Comparison of ENCODE assay signal across 15 cellular contexts in genomic region chr17:59368218-59368857, GRCh38. TPM values are rescaled to one million over a fixed set of nuclear protein-coding genes. Genes with fewer than 3 reads are reported as not detected.
DNase-seq lines count a peak whose midpoint lies in the region; ATAC-seq, FAIRE-seq and TF ChIP-seq lines count a peak whose summit lies in the region.
"Had no signal": no experiment of that assay in that cellular context is flagged by ENCODE, and none has a peak within 500 bp of the region (broad histone marks: within the 10 kb centered on the region; RNA-seq: fewer than 3 reads in every experiment).

No MANE protein-coding gene starts in this region.

- H3K4me3 ChIP-seq in heart left ventricle: no peak overlapping the region
- H3K4me3 ChIP-seq in esophagus squamous epithelium: no peak overlapping the region
- H3K4me3 ChIP-seq: MG63 had no signal

- peaks cover 2% of the 10 kb centered on the region for H3K36me3 Mint-ChIP-seq in osteocyte (ENCODE audit: unreplicated experiment)

- WGBS in heart left ventricle, 4 donors: 59 to 66% (median 61%) methylated on average over 7 of the region's 7 CpGs
- 63 to 79% methylated on average over 6 to 7 of the region's 7 CpGs for WGBS in esophagus squamous epithelium, 2 donors

- peaks cover 0 to 10% (median 0%) of the 10 kb centered on the region in 9 donors for H3K36me3 ChIP-seq in heart left ventricle
- H3K36me3 ChIP-seq in esophagus squamous epithelium: no peaks in the 10 kb centered on the region
- H3K36me3 ChIP-seq: MG63 had no signal

- peak; percentile 75 for FAIRE-seq in urothelium cell line (lab: Jason Lieb, UNC)

- H3K27me3 Mint-ChIP-seq in osteocyte (ENCODE audit: unreplicated experiment): no peaks in the 10 kb centered on the region

- no peak for TF ChIP-seq POLR2A in heart left ventricle (IDR thresholded peaks at IDR 0.05)
- no peak for TF ChIP-seq POLR2A in esophagus squamous epithelium (IDR thresholded peaks at IDR 0.05)

- H3K4me3 Mint-ChIP-seq in osteocyte (ENCODE audit: unreplicated experiment): no peak overlapping the region

- H3K4me1 ChIP-seq in heart left ventricle (peaks cover 51 to 100% (median 98%) of the 10 kb centered on the region in 12 donors), esophagus squamous epithelium (peaks cover 57 to 100% (median 93%) of the 10 kb centered on the region in 3 donors)

- no peaks in the 10 kb centered on the region for H3K9me3 ChIP-seq in heart left ventricle
- no peaks in the 10 kb centered on the region for H3K9me3 ChIP-seq in esophagus squamous epithelium
- H3K9me3 ChIP-seq: MG63 had no signal

- DNase-seq in heart left ventricle (no peak), Right ventricle myocardium superior (no peak), esophagus squamous epithelium (lab: John Stamatoyannopoulos, UW) (no peak), osteocyte (ENCODE audit: extremely low spot score, unreplicated experiment) (no peak), urothelium cell line (ENCODE audit: low spot score) (no peak), NCI-H1417 treated with DMSO at 0.1 percent for 48 hours (lab: John Stamatoyannopoulos, UW) (no peak), Ammon's horn (ENCODE audit: low spot score) (no peak)
- no peak for DNase-seq in stimulated activated CD4-positive, alpha-beta T cell treated with anti-CD3 and anti-CD28 coated beads, Interleukin-4, amount 100 ng/mL, for 4 hours
- DNase-seq: activated CD4-positive, CD25-positive, alpha-beta regulatory T cell; effector CD4-positive, alpha-beta T cell; GF-D8; MG63; NCI-H226; SHP77 treated with DMSO at 0.1 percent for 48 hours; stimulated activated naive CD4-positive, alpha-beta T cell treated with Interleukin-2 at 50 U/mL for 16 hours had no signal

- intact Hi-C loops in heart left ventricle (cut with DNase I): loop anchor here in 8 of 10 donors (2.0 to 5.0 kb wide), 4 partner anchors 36 to 69 kb away; partner anchors contain the start of gene YPEL2 (in 6 of the 8)
- intact Hi-C loops in Right ventricle myocardium superior (cut with DNase I): no loop called here
- intact Hi-C loops in esophagus squamous epithelium (cut with DNase I): no loop called here

- no peak for ATAC-seq in heart left ventricle
- ATAC-seq in Right ventricle myocardium superior (ENCODE audit: poor library complexity): no peak

- H3K27ac Mint-ChIP-seq in osteocyte (ENCODE audit: unreplicated experiment): peak overlapping the region; percentile 2

- TF ChIP-seq CTCF in heart left ventricle (IDR thresholded peaks at IDR 0.05) (no peak), esophagus squamous epithelium (IDR thresholded peaks at IDR 0.05) (no peak), osteocyte (IDR thresholded peaks at IDR 0.05) (no peak)

- peaks cover 83% of the 10 kb centered on the region for H3K4me1 Mint-ChIP-seq in osteocyte (ENCODE audit: unreplicated experiment)

- H3K27ac ChIP-seq in heart left ventricle (peak overlapping the region; percentile 89 to 99 (median 94)), esophagus squamous epithelium (peak overlapping the region in 3 of 4 donors; percentile 86 to 90 (median 87))

- H3K9me3 Mint-ChIP-seq in osteocyte (ENCODE audit: unreplicated experiment): no peaks in the 10 kb centered on the region

- no peaks in the 10 kb centered on the region for H3K27me3 ChIP-seq in heart left ventricle
- H3K27me3 ChIP-seq in esophagus squamous epithelium: no peaks in the 10 kb centered on the region
- H3K27me3 ChIP-seq: MG63 had no signal

RNA-seq across cellular contexts. Expression of gene YPEL2, which starts 36.9 kb away (rescaled TPM):
- total RNA-seq in heart left ventricle: 10 to 100 TPM; 14.9 to 65.5 (median 40.8) TPM
- polyA plus RNA-seq in heart left ventricle: 10 to 100 TPM; 11.6 to 15.4 TPM
- 28.9 TPM for total RNA-seq in Right ventricle myocardium superior
- total RNA-seq in esophagus squamous epithelium: 10 to 100 TPM in 2 of 4 donors, 1 to 10 TPM in 2; 5.5 to 18.3 (median 11.2) TPM
- 18.1 and 18.9 TPM in 2 replicates for total RNA-seq in osteocyte

Comparison
In these comparisons a context has a peak if more than half of its experiments do, and no peak if none do; other contexts are left out.
1. intact Hi-C loops: an anchor here in heart left ventricle (2.0 to 5.0 kb wide); none called in Right ventricle myocardium superior and esophagus squamous epithelium.